In genomic region chr2:97727296-97727695, GRCh38 we compare ENCODE assay signal across 20 cellular contexts. TPM values are rescaled to one million over a fixed set of nuclear protein-coding genes. Genes with fewer than 3 reads are reported as not detected.
DNase-seq lines count a peak whose midpoint lies in the region; ATAC-seq, FAIRE-seq and TF ChIP-seq lines count a peak whose summit lies in the region.
"Had no signal": no experiment of that assay in that cellular context is flagged by ENCODE, and none has a peak within 500 bp of the region (broad histone marks: within the 10 kb centered on the region; RNA-seq: fewer than 3 reads in every experiment).

No MANE protein-coding gene starts in this region.

- FAIRE-seq in RCC 7860 (lab: Jason Lieb, UNC) = no peak
- FAIRE-seq: G401.6 had no signal

- no peaks in the 10 kb centered on the region for H3K27me3 ChIP-seq in CD4-positive, alpha-beta memory T cell (ENCODE audit: insufficient read depth, low read length)
- no peaks in the 10 kb centered on the region for H3K27me3 ChIP-seq in naive thymus-derived CD4-positive, alpha-beta T cell (ENCODE audit: control insufficient read depth in 2 of 2, insufficient read depth in 2 of 2, low read length in 2 of 2)
- no peaks in the 10 kb centered on the region for H3K27me3 ChIP-seq in SJCRH30

- H3K36me3 ChIP-seq in CD4-positive, alpha-beta memory T cell (ENCODE audit: insufficient read depth, low read length) = peaks cover 91% of the 10 kb centered on the region
- H3K36me3 ChIP-seq in naive thymus-derived CD4-positive, alpha-beta T cell (ENCODE audit: control insufficient read depth in 2 of 3, insufficient read depth in 3 of 3, low read length in 3 of 3) = peaks cover 23 to 96% (median 42%) of the 10 kb centered on the region in 3 experiments
- H3K36me3 ChIP-seq in SJCRH30 = no peaks in the 10 kb centered on the region
- H3K36me3 ChIP-seq: thoracic aorta had no signal

- H3K4me1 Mint-ChIP-seq in T-helper 1 cell treated with Interleukin-12 subunit alpha and Interleukin-12 subunit beta and Interleukin-4 antibody, amounts not matched to agents 30 μg/mL and 1 μg/mL, for 36 hours (ENCODE audit: low read depth) = peaks cover 24% of the 10 kb centered on the region
- H3K4me1 Mint-ChIP-seq in CD4-positive, alpha-beta memory T cell = peaks cover 47 to 80% (median 65%) of the 10 kb centered on the region in 4 donors
- H3K4me1 Mint-ChIP-seq in activated naive CD8-positive, alpha-beta T cell treated with anti-CD3 and anti-CD28 coated beads, Interleukin-2, amount 10 ng/mL, durations not matched to agents 7 days and 5 days = peaks cover 47% of the 10 kb centered on the region
- peaks cover 32 to 89% (median 57%) of the 10 kb centered on the region in 7 donors for H3K4me1 Mint-ChIP-seq in naive thymus-derived CD4-positive, alpha-beta T cell
- H3K4me1 Mint-ChIP-seq in HFFc6 (ENCODE audit: low read depth) = no peaks in the 10 kb centered on the region

- CTCF ChIA-PET in CD4-positive, alpha-beta memory T cell (lab: Charles Lee; ENCODE audit: partially characterized antibody) = interaction anchor here (2.4 to 6.7 kb wide), 4 partner anchors 10 to 28 kb away, joined by 8 to 56 read pairs (median 14); no protein-coding TSS in a partner anchor
- CTCF ChIA-PET in naive thymus-derived CD4-positive, alpha-beta T cell (lab: Charles Lee) = interaction anchor here (1.1 to 1.8 kb wide), 3 partner anchors 16 to 19 kb away, joined by 3 to 6 read pairs (median 4); no protein-coding TSS in a partner anchor

- H3K27ac ChIP-seq in CD4-positive, alpha-beta memory T cell (ENCODE audit: low read depth, low read length) = peak overlapping the region; percentile 21
- no peak overlapping the region for H3K27ac ChIP-seq in naive thymus-derived CD4-positive, alpha-beta T cell (ENCODE audit: low read depth, low read length)
- H3K27ac ChIP-seq in SJCRH30 = no peak overlapping the region
- H3K27ac ChIP-seq: 22Rv1, psoas muscle, thoracic aorta had no signal

- TF ChIP-seq CTCF in HFFc6 (IDR thresholded peaks at IDR 0.05) = no peak

- no peak overlapping the region for H3K4me3 ChIP-seq in CD4-positive, alpha-beta memory T cell (ENCODE audit: low read length in 2 of 2)
- H3K4me3 ChIP-seq in naive thymus-derived CD4-positive, alpha-beta T cell (ENCODE audit: low read length) = no peak overlapping the region
- H3K4me3 ChIP-seq in SJCRH30 = no peak overlapping the region
- H3K4me3 ChIP-seq: lung, psoas muscle, smooth muscle cell, thoracic aorta had no signal

- H3K9me3 ChIP-seq in CD4-positive, alpha-beta memory T cell (ENCODE audit: control insufficient read depth in 1 of 2, low read length in 2 of 2) = no peaks in the 10 kb centered on the region
- H3K9me3 ChIP-seq in naive thymus-derived CD4-positive, alpha-beta T cell (ENCODE audit: control insufficient read depth in 2 of 3, low read length in 3 of 3) = peaks cover 0 to 5% (median 0%) of the 10 kb centered on the region in 3 experiments
- peaks cover 10% of the 10 kb centered on the region; the same call in 1 of the 2 replicates for H3K9me3 ChIP-seq in SJCRH30 (replicated peaks)

- no peak for ATAC-seq in activated naive CD8-positive, alpha-beta T cell treated with anti-CD3 and anti-CD28 coated beads, Interleukin-2, amount 10 ng/mL, durations not matched to agents 7 days and 5 days (ENCODE audit: low read depth)
- ATAC-seq in naive thymus-derived CD4-positive, alpha-beta T cell = no peak
- ATAC-seq: HCT116 had no signal

- H3K4me1 ChIP-seq in CD4-positive, alpha-beta memory T cell (ENCODE audit: insufficient read depth, low read length) = peaks cover 61% of the 10 kb centered on the region
- H3K4me1 ChIP-seq in naive thymus-derived CD4-positive, alpha-beta T cell (ENCODE audit: control insufficient read depth in 2 of 2, insufficient read depth in 2 of 2, low read length in 2 of 2) = peaks cover 18 to 28% of the 10 kb centered on the region in 2 donors
- H3K4me1 ChIP-seq in SJCRH30 = peaks cover 10% of the 10 kb centered on the region
- H3K4me1 ChIP-seq: psoas muscle had no signal

- H3K9me3 Mint-ChIP-seq in T-helper 1 cell treated with Interleukin-12 subunit alpha and Interleukin-12 subunit beta and Interleukin-4 antibody, amounts not matched to agents 30 μg/mL and 1 μg/mL, for 36 hours = peaks cover 31% of the 10 kb centered on the region
- peaks cover 0 to 6% (median 0%) of the 10 kb centered on the region in 8 donors for H3K9me3 Mint-ChIP-seq in CD4-positive, alpha-beta memory T cell
- H3K9me3 Mint-ChIP-seq in activated naive CD8-positive, alpha-beta T cell treated with anti-CD3 and anti-CD28 coated beads, Interleukin-2, amount 10 ng/mL, durations not matched to agents 7 days and 5 days = peaks cover 2% of the 10 kb centered on the region
- peaks cover 0 to 10% (median 0%) of the 10 kb centered on the region in 11 donors for H3K9me3 Mint-ChIP-seq in naive thymus-derived CD4-positive, alpha-beta T cell
- peaks cover 21% of the 10 kb centered on the region for H3K9me3 Mint-ChIP-seq in HFFc6

- POLR2A ChIA-PET in CD4-positive, alpha-beta memory T cell (lab: Charles Lee; ENCODE audit: partially characterized antibody) = interaction anchor here (0.7 to 6.6 kb wide), 4 partner anchors 9 to 19 kb away, joined by 3 to 46 read pairs (median 10); partner anchors contain the start of gene ZAP70
- POLR2A ChIA-PET in activated naive CD8-positive, alpha-beta T cell treated with anti-CD3 and anti-CD28 coated beads, Interleukin-2, amount 10 ng/mL, durations not matched to agents 7 days and 5 days (lab: Charles Lee) = interaction anchor here (1.4 to 3.4 kb wide), 3 partner anchors 9 to 16 kb away, joined by 5 to 12 read pairs (median 5); no protein-coding TSS in a partner anchor
- POLR2A ChIA-PET in naive thymus-derived CD4-positive, alpha-beta T cell (lab: Charles Lee) = interaction anchor here (0.6 to 3.2 kb wide), 2 partner anchors 14 to 27 kb away, joined by 4 to 13 read pairs; partner anchors contain the start of gene ZAP70

- no peaks in the 10 kb centered on the region for H3K27me3 Mint-ChIP-seq in T-helper 1 cell treated with Interleukin-12 subunit alpha and Interleukin-12 subunit beta and Interleukin-4 antibody, amounts not matched to agents 30 μg/mL and 1 μg/mL, for 36 hours (ENCODE audit: low read depth)
- H3K27me3 Mint-ChIP-seq in CD4-positive, alpha-beta memory T cell = no peaks in the 10 kb centered on the region
- H3K27me3 Mint-ChIP-seq in activated naive CD8-positive, alpha-beta T cell treated with anti-CD3 and anti-CD28 coated beads, Interleukin-2, amount 10 ng/mL, durations not matched to agents 7 days and 5 days = no peaks in the 10 kb centered on the region
- H3K27me3 Mint-ChIP-seq in naive thymus-derived CD4-positive, alpha-beta T cell = no peaks in the 10 kb centered on the region
- H3K27me3 Mint-ChIP-seq in HFFc6 (ENCODE audit: insufficient read depth) = peaks cover 12% of the 10 kb centered on the region

- H3K27ac Mint-ChIP-seq in T-helper 1 cell treated with Interleukin-12 subunit alpha and Interleukin-12 subunit beta and Interleukin-4 antibody, amounts not matched to agents 30 μg/mL and 1 μg/mL, for 36 hours = peak overlapping the region; percentile 31
- H3K27ac Mint-ChIP-seq in CD4-positive, alpha-beta memory T cell = peak overlapping the region; percentile 32 to 92 (median 75)
- peak overlapping the region; percentile 80 for H3K27ac Mint-ChIP-seq in activated naive CD8-positive, alpha-beta T cell treated with anti-CD3 and anti-CD28 coated beads, Interleukin-2, amount 10 ng/mL, durations not matched to agents 7 days and 5 days
- H3K27ac Mint-ChIP-seq in naive thymus-derived CD4-positive, alpha-beta T cell = peak overlapping the region; percentile 63 to 89 (median 74)
- no peak overlapping the region for H3K27ac Mint-ChIP-seq in HFFc6

- no peak overlapping the region for H3K4me3 Mint-ChIP-seq in T-helper 1 cell treated with Interleukin-12 subunit alpha and Interleukin-12 subunit beta and Interleukin-4 antibody, amounts not matched to agents 30 μg/mL and 1 μg/mL, for 36 hours
- peak overlapping the region in 4 of 8 donors; percentile 36 to 57 (median 42) for H3K4me3 Mint-ChIP-seq in CD4-positive, alpha-beta memory T cell
- no peak overlapping the region for H3K4me3 Mint-ChIP-seq in activated naive CD8-positive, alpha-beta T cell treated with anti-CD3 and anti-CD28 coated beads, Interleukin-2, amount 10 ng/mL, durations not matched to agents 7 days and 5 days
- H3K4me3 Mint-ChIP-seq in naive thymus-derived CD4-positive, alpha-beta T cell = peak overlapping the region in 5 of 10 donors; percentile 6 to 58 (median 29)
- no peak overlapping the region for H3K4me3 Mint-ChIP-seq in HFFc6

- peaks cover 90% of the 10 kb centered on the region for H3K36me3 Mint-ChIP-seq in T-helper 1 cell treated with Interleukin-12 subunit alpha and Interleukin-12 subunit beta and Interleukin-4 antibody, amounts not matched to agents 30 μg/mL and 1 μg/mL, for 36 hours (ENCODE audit: low read depth)
- H3K36me3 Mint-ChIP-seq in CD4-positive, alpha-beta memory T cell = peaks cover 82 to 87% of the 10 kb centered on the region in 2 donors
- peaks cover 85% of the 10 kb centered on the region for H3K36me3 Mint-ChIP-seq in activated naive CD8-positive, alpha-beta T cell treated with anti-CD3 and anti-CD28 coated beads, Interleukin-2, amount 10 ng/mL, durations not matched to agents 7 days and 5 days
- peaks cover 15 to 88% (median 69%) of the 10 kb centered on the region in 5 donors for H3K36me3 Mint-ChIP-seq in naive thymus-derived CD4-positive, alpha-beta T cell
- peaks cover 14% of the 10 kb centered on the region for H3K36me3 Mint-ChIP-seq in HFFc6 (ENCODE audit: low read depth)

- DNase-seq in T-helper 1 cell = no peak
- no peak for DNase-seq in CD4-positive, alpha-beta memory T cell
- DNase-seq in activated naive CD8-positive, alpha-beta T cell treated with anti-CD3 and anti-CD28 coated beads, Interleukin-2, amount 10 ng/mL, durations not matched to agents 7 days and 5 days = peak; percentile 19
- peak in 1 of 9 donors; percentile 1 for DNase-seq in naive thymus-derived CD4-positive, alpha-beta T cell
- DNase-seq in SJCRH30 = no peak
- DNase-seq in RCC 7860 (ENCODE audit: low spot score) = no peak
- no peak for DNase-seq in HFFc6
- DNase-seq: activated CD8-positive, alpha-beta memory T cell treated with anti-CD3 and anti-CD28 coated beads, Interleukin-2, amount 50 U/mL, for 4 hours; effector CD4-positive, alpha-beta T cell; NCI-H1092 treated with DMSO at 0.1 percent for 48 hours; NCI-H2107; psoas muscle; T1000 had no signal

- intact Hi-C loops in CD4-positive, alpha-beta memory T cell (cut with micrococcal nuclease) = no loop called here
- intact Hi-C loops in naive thymus-derived CD4-positive, alpha-beta T cell (cut with micrococcal nuclease) = loop anchor here in 1 of 2 donors (2.0 kb wide), 1 partner anchor 14 kb away; the partner anchor contains the start of gene ZAP70

RNA-seq across cellular contexts. Expression of gene ZAP70, which starts 13.9 kb away (rescaled TPM):
- 100 to 1,000 TPM; 404 to 419 TPM for total RNA-seq in CD4-positive, alpha-beta memory T cell
- polyA plus RNA-seq in CD4-positive, alpha-beta memory T cell = 100 to 1,000 TPM; 140 to 149 TPM
- 100 to 1,000 TPM; 350 to 367 TPM for total RNA-seq in activated naive CD8-positive, alpha-beta T cell treated with anti-CD3 and anti-CD28 coated beads, Interleukin-2, amount 10 ng/mL, durations not matched to agents 7 days and 5 days
- 100 to 1,000 TPM; 354 to 432 (median 382) TPM for total RNA-seq in naive thymus-derived CD4-positive, alpha-beta T cell
- polyA plus RNA-seq in naive thymus-derived CD4-positive, alpha-beta T cell = 100 to 1,000 TPM; 105 to 166 TPM
- 0.30 and 0.35 TPM in 2 replicates for total RNA-seq in SJCRH30 (2014; rRNA removed; shearing (Covaris generic))
- not detected for total RNA-seq in HFFc6 (2021; fragmentation: NEBNext Ultra II Directional; extraction: Animal tissue kit (Norgen Biotek cat#: 25700))

RNA-seq across cellular contexts. Expression of gene C2orf92, which starts 57.8 kb away (rescaled TPM):
- total RNA-seq in CD4-positive, alpha-beta memory T cell = 10 to 100 TPM; 13.0 to 13.3 TPM
- polyA plus RNA-seq in CD4-positive, alpha-beta memory T cell = not detected
- 1 to 10 TPM; 6.9 to 8.8 TPM for total RNA-seq in activated naive CD8-positive, alpha-beta T cell treated with anti-CD3 and anti-CD28 coated beads, Interleukin-2, amount 10 ng/mL, durations not matched to agents 7 days and 5 days
- 10 to 100 TPM; 10.7 to 23.4 (median 21.0) TPM for total RNA-seq in naive thymus-derived CD4-positive, alpha-beta T cell
- polyA plus RNA-seq in naive thymus-derived CD4-positive, alpha-beta T cell = 1 to 10 TPM in 1 of 2 donors, under 1 TPM in 1; 0.66 to 1.1 TPM
- 1.3 and 2.4 TPM in 2 replicates for total RNA-seq in SJCRH30 (2014; rRNA removed; shearing (Covaris generic))
- total RNA-seq in HFFc6 (2021; fragmentation: NEBNext Ultra II Directional; extraction: Animal tissue kit (Norgen Biotek cat#: 25700)) = 1 to 10 TPM in 4 of 6 experiments, under 1 TPM in 2; 0.88 to 2.6 (median 1.2) TPM

Comparison
In these comparisons a context has a peak if more than half of its experiments do, and no peak if none do; other contexts are left out.
1. RNA of gene ZAP70, which starts 13.9 kb away (total RNA-seq): 404 to 419 TPM in CD4-positive, alpha-beta memory T cell, 354 to 432 TPM in naive thymus-derived CD4-positive, alpha-beta T cell and 350 to 367 TPM in activated naive CD8-positive, alpha-beta T cell treated with anti-CD3 and anti-CD28 coated beads, Interleukin-2, amount 10 ng/mL, durations not matched to agents 7 days and 5 days; 0.30 to 0.35 TPM in SJCRH30 and not detected in HFFc6; every median in the first group is over 100 times any median in the second.